9 cellular contexts compared by ENCODE assay signal in the genomic region with DNA sequence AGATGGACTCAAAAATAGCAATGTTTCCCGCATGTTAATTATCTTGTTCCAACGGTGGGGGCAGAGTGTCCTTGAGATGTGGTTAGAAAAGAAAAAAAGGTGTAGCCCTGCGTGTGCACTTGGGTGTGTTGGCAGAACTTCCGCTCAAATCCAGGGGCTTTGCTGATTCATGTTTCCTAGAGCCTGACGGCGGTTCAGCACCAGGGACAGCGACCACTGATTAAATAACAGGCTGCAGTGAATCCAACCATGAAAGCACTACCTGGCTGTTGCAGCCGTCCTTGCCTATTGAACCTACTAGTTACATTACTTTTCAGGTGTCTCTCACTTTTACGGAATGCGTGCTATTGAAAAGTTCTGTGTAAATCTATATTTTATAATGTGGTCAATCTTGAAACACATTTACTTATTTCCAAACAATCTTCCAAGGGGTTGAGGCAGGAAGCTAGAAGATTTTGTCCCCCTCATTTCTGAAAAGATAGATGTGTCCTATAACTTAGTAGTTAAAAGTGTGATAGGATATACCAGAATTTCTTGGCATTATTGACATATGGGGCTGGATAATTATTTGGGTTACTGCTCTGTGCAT.
A peak's percentile ranks its signal among the peaks of the same experiment; 100 is the strongest.
DNase-seq lines count a peak whose midpoint lies in the region; ATAC-seq and TF ChIP-seq lines count a peak whose summit lies in the region.
"Had no signal": no experiment of that assay in that cellular context is flagged by ENCODE, and none has a peak within 500 bp of the region (broad histone marks: within the 10 kb centered on the region; RNA-seq: fewer than 3 reads in every experiment).

No MANE protein-coding gene starts in this region.

- H3K9me3 ChIP-seq in Karpas-422 (ENCODE audit: low read length) (no peaks in the 10 kb centered on the region), esophagus squamous epithelium (no peaks in the 10 kb centered on the region)
- H3K9me3 ChIP-seq: neutrophil had no signal

- ATAC-seq in HG02840 (IDR thresholded peaks at IDR 0.05; ENCODE audit: low FRiP score, unreplicated experiment), result no peak
- no peak for ATAC-seq in HG03159 (IDR thresholded peaks at IDR 0.05; ENCODE audit: unreplicated experiment)

- no peaks in the 10 kb centered on the region for H4K20me1 ChIP-seq in Karpas-422 (ENCODE audit: insufficient read depth, low read depth, low read length)

- H3K4me1 Mint-ChIP-seq in activated naive CD4-positive, alpha-beta T cell treated with anti-CD3 and anti-CD28 coated beads, Interleukin-2, amount 10 ng/mL, durations not matched to agents 7 days and 5 days, result no peaks in the 10 kb centered on the region

- TF ChIP-seq CTCF in esophagus squamous epithelium (IDR thresholded peaks at IDR 0.05), result no peak

- H3K36me3 Mint-ChIP-seq in activated naive CD4-positive, alpha-beta T cell treated with anti-CD3 and anti-CD28 coated beads, Interleukin-2, amount 10 ng/mL, durations not matched to agents 7 days and 5 days, result no peaks in the 10 kb centered on the region

- H3K27me3 Mint-ChIP-seq in activated naive CD4-positive, alpha-beta T cell treated with anti-CD3 and anti-CD28 coated beads, Interleukin-2, amount 10 ng/mL, durations not matched to agents 7 days and 5 days, result no peaks in the 10 kb centered on the region

- no peak overlapping the region for H3K4me3 Mint-ChIP-seq in activated naive CD4-positive, alpha-beta T cell treated with anti-CD3 and anti-CD28 coated beads, Interleukin-2, amount 10 ng/mL, durations not matched to agents 7 days and 5 days

- CTCF ChIA-PET in activated naive CD4-positive, alpha-beta T cell treated with anti-CD3 and anti-CD28 coated beads, Interleukin-2, amount 10 ng/mL, durations not matched to agents 7 days and 5 days (lab: Charles Lee), result no interaction called here

- intact Hi-C loops in esophagus squamous epithelium (cut with DNase I), result no loop called here

- peaks cover 2% of the 10 kb centered on the region for H3K9me3 Mint-ChIP-seq in activated naive CD4-positive, alpha-beta T cell treated with anti-CD3 and anti-CD28 coated beads, Interleukin-2, amount 10 ng/mL, durations not matched to agents 7 days and 5 days

- H3K79me2 ChIP-seq in Karpas-422 (ENCODE audit: low read length), result no peaks in the 10 kb centered on the region

- no peak overlapping the region for H3K4me2 ChIP-seq in Karpas-422 (ENCODE audit: low read depth, low read length, poor library complexity, severe bottlenecking)

- H2AFZ ChIP-seq in Karpas-422 (ENCODE audit: low read length), result no peak overlapping the region

- H3K9ac ChIP-seq in Karpas-422 (ENCODE audit: low read length), result no peak overlapping the region

- WGBS in esophagus squamous epithelium, 2 donors, result 2 to 6% methylated on average over 8 to 10 of the region's 10 CpGs

- peak; percentile 14 for DNase-seq in Daoy (ENCODE audit: low read depth)
- peak; percentile 77 for DNase-seq in Karpas-422
- DNase-seq in activated naive CD4-positive, alpha-beta T cell treated with anti-CD3 and anti-CD28 coated beads, Interleukin-2, amount 10 ng/mL, durations not matched to agents 7 days and 5 days, result peak; percentile 72
- peak; percentile 89 for DNase-seq in islet precursor cell
- DNase-seq in esophagus squamous epithelium (lab: John Stamatoyannopoulos, UW), result no peak
- no peak for DNase-seq in effector CD8-positive, alpha-beta T cell (lab: John Stamatoyannopoulos, UW)

- H3K4me3 ChIP-seq in Karpas-422 (ENCODE audit: low read length) (no peak overlapping the region), esophagus squamous epithelium (no peak overlapping the region)

- H3K27ac Mint-ChIP-seq in activated naive CD4-positive, alpha-beta T cell treated with anti-CD3 and anti-CD28 coated beads, Interleukin-2, amount 10 ng/mL, durations not matched to agents 7 days and 5 days, result no peak overlapping the region

- H3K4me1 ChIP-seq in Karpas-422 (ENCODE audit: low read length), result no peaks in the 10 kb centered on the region
- no peaks in the 10 kb centered on the region for H3K4me1 ChIP-seq in esophagus squamous epithelium

- no peak for TF ChIP-seq POLR2A in esophagus squamous epithelium (IDR thresholded peaks at IDR 0.05)

- H3K36me3 ChIP-seq in Karpas-422 (ENCODE audit: insufficient read depth, low read length), result no peaks in the 10 kb centered on the region
- no peaks in the 10 kb centered on the region for H3K36me3 ChIP-seq in esophagus squamous epithelium
- H3K36me3 ChIP-seq: neutrophil had no signal

- no peaks in the 10 kb centered on the region for H3K9me2 ChIP-seq in Karpas-422 (replicated peaks; ENCODE audit: insufficient read depth, low read length)

- H3K27ac ChIP-seq in Karpas-422 (ENCODE audit: low read length), result no peak overlapping the region
- H3K27ac ChIP-seq in esophagus squamous epithelium, result no peak overlapping the region
- H3K27ac ChIP-seq: neutrophil had no signal

- no peaks in the 10 kb centered on the region for H3K27me3 ChIP-seq in Karpas-422 (ENCODE audit: low read length)
- peaks cover 0 to 20% (median 0%) of the 10 kb centered on the region in 4 donors for H3K27me3 ChIP-seq in esophagus squamous epithelium
- H3K27me3 ChIP-seq: neutrophil had no signal

Comparison
In these comparisons a context has a peak if more than half of its experiments do, and no peak if none do; other contexts are left out.
1. DNase-seq: peak in Daoy (single experiment), Karpas-422 (single experiment), activated naive CD4-positive, alpha-beta T cell treated with anti-CD3 and anti-CD28 coated beads, Interleukin-2, amount 10 ng/mL, durations not matched to agents 7 days and 5 days (single experiment) and islet precursor cell (single experiment); none in esophagus squamous epithelium (single experiment) and effector CD8-positive, alpha-beta T cell (single experiment).